21 cellular contexts compared by ENCODE assay signal in genomic region chr1:182060877-182061276, GRCh38. TPM values are rescaled to one million over a fixed set of nuclear protein-coding genes. Genes with fewer than 3 reads are reported as not detected.
DNase-seq lines count a peak whose midpoint lies in the region; ATAC-seq, FAIRE-seq and TF ChIP-seq lines count a peak whose summit lies in the region.
"Had no signal": no experiment of that assay in that cellular context is flagged by ENCODE, and none has a peak within 500 bp of the region (broad histone marks: within the 10 kb centered on the region; RNA-seq: fewer than 3 reads in every experiment).

No MANE protein-coding gene starts in this region.

- TF ChIP-seq EP300 in H1 (IDR thresholded peaks at IDR 0.05; ENCODE audit: borderline replicate concordance in 1 of 2, low read depth in 2 of 2, low read length in 2 of 2): no peak

- CTCF ChIA-PET in HCT116 (lab: Charles Lee): no interaction called here
- CTCF ChIA-PET in H1 (lab: Charles Lee; ENCODE audit: partially characterized antibody): interaction anchor here (4.4 kb wide), 1 partner anchor 8 kb away, joined by 31 read pairs; no protein-coding TSS in a partner anchor

- no peaks in the 10 kb centered on the region for H3K9me2 ChIP-seq in HCT116 (ENCODE audit: insufficient read depth)

- TF ChIP-seq CTCF in HCT116 (IDR thresholded peaks at IDR 0.05 in 2 of 3, conservative IDR thresholded peaks at IDR 0.05 in 1 of 3; ENCODE audit: borderline replicate concordance in 1 of 3, insufficient read depth in 1 of 3, low read depth in 2 of 3, low read length in 2 of 3) (no peak), H1 (IDR thresholded peaks at IDR 0.05; ENCODE audit: control extremely low read depth in 1 of 3, insufficient read depth in 1 of 3, low read depth in 1 of 3, low read length in 3 of 3) (no peak), neural crest cell (conservative IDR thresholded peaks at IDR 0.05) (no peak), endodermal cell (conservative IDR thresholded peaks at IDR 0.05) (no peak)

- peak overlapping the region; percentile 65 for H3K27ac Mint-ChIP-seq in neural crest cell (ENCODE audit: unreplicated experiment)
- no peak overlapping the region for H3K27ac Mint-ChIP-seq in endodermal cell
- H3K27ac Mint-ChIP-seq: CD4-positive, alpha-beta memory T cell; H9 had no signal

- H3K9me3 Mint-ChIP-seq in neural crest cell: peaks cover 7% of the 10 kb centered on the region
- peaks cover 6% of the 10 kb centered on the region for H3K9me3 Mint-ChIP-seq in endodermal cell

- H3K27me3 Mint-ChIP-seq in neural crest cell (ENCODE audit: low read depth) (peaks cover 3% of the 10 kb centered on the region), endodermal cell (ENCODE audit: insufficient read depth) (peaks cover 56% of the 10 kb centered on the region)

- H4K20me1 ChIP-seq in HCT116 (ENCODE audit: insufficient read depth): no peaks in the 10 kb centered on the region
- H4K20me1 ChIP-seq in H1 (replicated peaks in 1 of 2; ENCODE audit: control insufficient read depth in 1 of 2, insufficient read depth in 2 of 2, low read length in 2 of 2): no peaks in the 10 kb centered on the region
- H4K20me1 ChIP-seq: BLaER1 had no signal

- H3K4me1 Mint-ChIP-seq in neural crest cell (peaks cover 26% of the 10 kb centered on the region), endodermal cell (peaks cover 6% of the 10 kb centered on the region)

- H2BK120ac ChIP-seq in H1 (replicated peaks; ENCODE audit: low read depth, low read length): no peak overlapping the region

- H2BK15ac ChIP-seq in H1 (ENCODE audit: low read length): no peak overlapping the region

- H3K18ac ChIP-seq in H1 (ENCODE audit: extremely low read depth, low read length): no peak overlapping the region

- no peak for FAIRE-seq in H1 (lab: Jason Lieb, UNC)
- FAIRE-seq: A549, GM12892, GM18507 had no signal

- no peak overlapping the region for H3K23ac ChIP-seq in H1 (ENCODE audit: insufficient read length)

- no TSS peak for BruUV-seq in HCT116 (replicated peaks; lab: Mats Ljungman, UMichigan)

- H2BK20ac ChIP-seq in H1 (ENCODE audit: low read length): no peak overlapping the region

- no peaks in the 10 kb centered on the region; the same call in 1 of the 2 replicates for H3K23me2 ChIP-seq in H1 (ENCODE audit: low read depth, low read length)

- no peaks in the 10 kb centered on the region for H3K36me3 Mint-ChIP-seq in neural crest cell (ENCODE audit: low read depth)
- no peaks in the 10 kb centered on the region for H3K36me3 Mint-ChIP-seq in endodermal cell (ENCODE audit: low read depth)
- H3K36me3 Mint-ChIP-seq: CD14-positive monocyte; CD4-positive, alpha-beta memory T cell had no signal

- no peak overlapping the region for H2BK5ac ChIP-seq in H1 (ENCODE audit: low read depth, low read length)

- peak overlapping the region; percentile 17; the same call in 1 of the 2 replicates for H2BK12ac ChIP-seq in H1 (ENCODE audit: low read depth, low read length)

- no peak overlapping the region for H2AFZ ChIP-seq in HCT116 (ENCODE audit: low read depth, low read length, poor library complexity, severe bottlenecking)
- no peak overlapping the region for H2AFZ ChIP-seq in H1 (ENCODE audit: low read length)

- H3K36me3 ChIP-seq in HCT116 (ENCODE audit: control insufficient read depth in 1 of 2, insufficient read depth in 2 of 2, low read length in 2 of 2) (no peaks in the 10 kb centered on the region), H1 (ENCODE audit: control insufficient read depth in 2 of 4, insufficient read depth in 4 of 4, low read length in 3 of 4) (no peaks in the 10 kb centered on the region), endodermal cell (ENCODE audit: control insufficient read depth, insufficient read depth, low read length) (no peaks in the 10 kb centered on the region)
- H3K36me3 ChIP-seq: BLaER1 had no signal

- intact Hi-C loops in HCT116 (cut with micrococcal nuclease): no loop called here

- H3K4me2 ChIP-seq in HCT116 (ENCODE audit: low read length) (peak overlapping the region; percentile 50), H1 (ENCODE audit: insufficient read depth in 1 of 2, low read depth in 2 of 2, low read length in 2 of 2) (no peak overlapping the region)
- H3K4me2 ChIP-seq: A549, BLaER1 had no signal

- H2AK5ac ChIP-seq in H1 (ENCODE audit: low read depth, low read length): no peak overlapping the region

- no peak for ATAC-seq in HCT116
- ATAC-seq in GM18870 (IDR thresholded peaks at IDR 0.05; ENCODE audit: unreplicated experiment): no peak

- 87% methylated on average over 6 of the region's 6 CpGs; no CpG with 5 or more reads in 1 of the 2 experiments for WGBS in H1 (ENCODE audit: extremely low coverage in 1 of 2, insufficient coverage in 1 of 2, insufficient read length in 1 of 2, insufficient replicate concordance in 2 of 2, low coverage in 1 of 2, low lambda C conversion rate in 2 of 2, missing lambda C conversion rate in 1 of 2), 2 experiments
- 91 to 98% methylated on average over 5 to 6 of the region's 6 CpGs for WGBS in endodermal cell (ENCODE audit: insufficient coverage in 1 of 2, insufficient read length in 1 of 2), 2 experiments

- no peaks in the 10 kb centered on the region for H3K79me2 ChIP-seq in HCT116 (ENCODE audit: insufficient read depth, low read length)
- H3K79me2 ChIP-seq in H1 (ENCODE audit: control insufficient read depth in 1 of 2, insufficient read depth in 2 of 2, low read length in 2 of 2): no peaks in the 10 kb centered on the region

- H4K91ac ChIP-seq in H1 (replicated peaks; ENCODE audit: insufficient read length, low read length): no peak overlapping the region

- TF ChIP-seq POLR2A in HCT116 (IDR thresholded peaks at IDR 0.05; ENCODE audit: borderline replicate concordance, extremely low read depth, insufficient read depth, insufficient read length): no peak
- TF ChIP-seq POLR2A in H1 (IDR thresholded peaks at IDR 0.05; ENCODE audit: control extremely low read depth in 1 of 2, low read depth in 2 of 2, low read length in 2 of 2): no peak

- H3K14ac ChIP-seq in H1 (ENCODE audit: insufficient read length): no peak overlapping the region

- H3K9ac ChIP-seq in HCT116 (ENCODE audit: low read length): no peak overlapping the region
- no peak overlapping the region for H3K9ac ChIP-seq in H1 (replicated peaks in 1 of 4; ENCODE audit: extremely low read depth in 1 of 4, low read depth in 3 of 4, low read length in 3 of 4)
- H3K9ac ChIP-seq in endodermal cell (ENCODE audit: extremely low read depth, low read length, poor library complexity, severe bottlenecking): no peak overlapping the region
- H3K9ac ChIP-seq: BLaER1 had no signal

- H3K56ac ChIP-seq in H1 (replicated peaks; ENCODE audit: insufficient read length, low read depth, low read length): no peak overlapping the region

- H3K4ac ChIP-seq in H1 (replicated peaks; ENCODE audit: insufficient read length, low read depth, low read length): no peak overlapping the region

- H3K4me3 ChIP-seq in HCT116 (replicated peaks in 1 of 2; ENCODE audit: low read depth in 1 of 2, low read length in 2 of 2) (peak overlapping the region in 1 of 2 experiments; percentile 25; a peak in 2 of 4 replicates), H1 (ENCODE audit: extremely low read depth in 1 of 4, insufficient read depth in 2 of 4, low read depth in 3 of 4, low read length in 4 of 4) (no peak overlapping the region), endodermal cell (ENCODE audit: low read length) (no peak overlapping the region)
- H3K4me3 ChIP-seq: A549, BLaER1 had no signal

- TF ChIP-seq RAD21 in HCT116 (IDR thresholded peaks at IDR 0.05; ENCODE audit: low read depth) (no peak), H1 (IDR thresholded peaks at IDR 0.05 in 1 of 2, conservative IDR thresholded peaks at IDR 0.05 in 1 of 2; ENCODE audit: low read depth in 2 of 2, low read length in 2 of 2) (no peak)

- H3K4me1 ChIP-seq in HCT116 (ENCODE audit: control insufficient read depth in 1 of 2, insufficient read depth in 2 of 2, low read length in 2 of 2): peaks cover 0 to 6% of the 10 kb centered on the region in 2 experiments; a peak in 1 of 4 replicates
- H3K4me1 ChIP-seq in H1 (replicated peaks in 1 of 4; ENCODE audit: control insufficient read depth in 3 of 4, insufficient read depth in 4 of 4, low read length in 3 of 4): no peaks in the 10 kb centered on the region; a peak in 3 of 7 replicates
- no peaks in the 10 kb centered on the region for H3K4me1 ChIP-seq in endodermal cell (ENCODE audit: control insufficient read depth, insufficient read depth, low read length)
- H3K4me1 ChIP-seq: A549 had no signal

- H3K27ac ChIP-seq in HCT116 (ENCODE audit: low read depth, low read length) (no peak overlapping the region), H1 (ENCODE audit: low read depth, low read length) (no peak overlapping the region), endodermal cell (ENCODE audit: low read depth, low read length) (no peak overlapping the region)
- H3K27ac ChIP-seq: 22Rv1, A549, BLaER1 had no signal

- H3K27me3 ChIP-seq in HCT116 (ENCODE audit: insufficient read depth, low read length): no peaks in the 10 kb centered on the region
- peaks cover 0 to 13% (median 7%) of the 10 kb centered on the region in 4 experiments; a peak in 3 of 7 replicates for H3K27me3 ChIP-seq in H1 (replicated peaks in 1 of 4; ENCODE audit: control insufficient read depth in 3 of 4, extremely low read depth in 1 of 4, insufficient read depth in 3 of 4, low read length in 3 of 4)
- H3K27me3 ChIP-seq in endodermal cell (ENCODE audit: control insufficient read depth, insufficient read depth, low read length, poor library complexity, severe bottlenecking): no peaks in the 10 kb centered on the region
- H3K27me3 ChIP-seq: BLaER1 had no signal

- H3K79me1 ChIP-seq in H1 (ENCODE audit: low read depth, low read length): no peaks in the 10 kb centered on the region

- H4K8ac ChIP-seq in H1 (ENCODE audit: extremely low read depth, insufficient read depth, low read length): no peak overlapping the region

- H3K9me3 ChIP-seq in HCT116 (ENCODE audit: control insufficient read depth in 1 of 2, insufficient read depth in 1 of 2, low read depth in 1 of 2, low read length in 2 of 2) (no peaks in the 10 kb centered on the region), H1 (ENCODE audit: insufficient read depth in 2 of 2, low read depth in 1 of 2, low read length in 1 of 2) (no peaks in the 10 kb centered on the region), endodermal cell (ENCODE audit: control insufficient read depth, low read length) (no peaks in the 10 kb centered on the region)

- H3K4me3 Mint-ChIP-seq in neural crest cell: no peak overlapping the region
- no peak overlapping the region for H3K4me3 Mint-ChIP-seq in endodermal cell
- H3K4me3 Mint-ChIP-seq: CD4-positive, alpha-beta memory T cell had no signal

- peak; percentile 11 for DNase-seq in activated CD8-positive, alpha-beta memory T cell treated with anti-CD3 and anti-CD28 coated beads for 24 hours
- no peak for DNase-seq in activated CD8-positive, alpha-beta memory T cell treated with anti-CD3 and anti-CD28 coated beads, Interleukin-2, amount 50 U/mL, for 48 hours
- no peak for DNase-seq in HCT116 (ENCODE audit: low read depth, low spot score)
- DNase-seq in H1 (ENCODE audit: low read depth in 1 of 2, low spot score in 2 of 2): no peak
- DNase-seq in neural crest cell (ENCODE audit: low read depth, low spot score): no peak
- no peak for DNase-seq in endodermal cell
- no peak for DNase-seq in NCI-H187 (lab: John Stamatoyannopoulos, UW)
- DNase-seq: CD4-positive, alpha-beta memory T cell; DMS153; DMS79; GDM1; GOT3 had no signal

- RAD21 ChIA-PET in HCT116 (lab: Charles Lee; ENCODE audit: low non-redundant PET in 1 of 2, low total read pairs in 2 of 2, uncharacterized antibody in 2 of 2, unreplicated experiment in 2 of 2): no interaction called here

- POLR2A ChIA-PET in HCT116 (lab: Charles Lee) (no interaction called here), H1 (lab: Charles Lee; ENCODE audit: partially characterized antibody) (no interaction called here)

- no peak overlapping the region for H4K5ac ChIP-seq in H1 (ENCODE audit: insufficient read length, low read depth, low read length)

RNA-seq across cellular contexts. Expression of gene ZNF648, which starts 0.6 kb away (rescaled TPM):
- 0.57 TPM for total RNA-seq in HCT116 (2021; ENCODE audit: unreplicated experiment)
- polyA plus RNA-seq in HCT116 (2012): 0.16 and 0.22 TPM in 2 replicates
- total RNA-seq in H1 (2021; fragmentation: NEBNext Ultra II Directional; extraction: Animal tissue kit (Norgen Biotek cat#: 25700)): 0.20 and 0.23 TPM in 2 replicates
- 0.53 and 0.64 TPM in 2 replicates for polyA plus RNA-seq in H1 (2011; rRNA removed)
- polyA plus RNA-seq in H1 (2011; cell fraction: cytosol; rRNA removed): 0.49 TPM
- 0.90 TPM for polyA plus RNA-seq in H1 (2011; cell fraction: nucleus; rRNA removed)
- polyA plus RNA-seq in H1 (2012, experiment 1 of 2): 0.12 to 0.20 TPM (median 0.18 TPM) in 4 replicates
- 0.04 TPM for polyA plus RNA-seq in H1 (2012, experiment 2 of 2)
- 0.22 TPM for polyA plus RNA-seq in H1 (2013, experiment 1 of 2)
- 0.20 TPM for polyA plus RNA-seq in H1 (2013, experiment 2 of 2)
- polyA minus RNA-seq in H1 (2011; rRNA and poly(A)+ RNA removed): 1.3 and 1.6 TPM in 2 replicates
- 0.88 TPM for polyA minus RNA-seq in H1 (2011; cell fraction: cytosol; rRNA and poly(A)+ RNA removed)
- polyA minus RNA-seq in H1 (2011; cell fraction: nucleus; rRNA and poly(A)+ RNA removed): 2.3 TPM
- 0.61 and 0.77 TPM in 2 replicates for total RNA-seq in neural crest cell
- total RNA-seq in endodermal cell: under 1 TPM in 1 of 2 donors, not detected in 1; 0.29 TPM
- 0.11 TPM for polyA plus RNA-seq in endodermal cell (2013, experiment 1 of 2)
- 0.25 TPM for polyA plus RNA-seq in endodermal cell (2013, experiment 2 of 2)
- total RNA-seq: CD4-positive, alpha-beta memory T cell; HT-29 had no signal
- polyA plus RNA-seq: A549; CD14-positive monocyte; CD4-positive, alpha-beta memory T cell had no signal
